ENCODE assay signal across 2 cellular contexts in genomic region chr11:118628432-118628831, GRCh38.
TF ChIP-seq lines count a peak whose summit lies in the region.

No MANE protein-coding gene starts in this region.

TF ChIP-seq in SK-N-SH, 30 proteins besides CTCF, POLR2A, EP300 and RAD21:
- no peak for TF ChIP-seq ELF1 (IDR thresholded peaks at IDR 0.05)
- TF ChIP-seq EZH2phosphoT487 (IDR thresholded peaks at IDR 0.05; ENCODE audit: borderline replicate concordance, low read depth): no peak
- TF ChIP-seq FOSL2 (IDR thresholded peaks at IDR 0.05; ENCODE audit: borderline replicate concordance, low read depth): no peak
- TF ChIP-seq TEAD4 (IDR thresholded peaks at IDR 0.05; ENCODE audit: borderline replicate concordance, insufficient read depth): no peak
- TF ChIP-seq GATA2 (CRISPR knock-in tag; IDR thresholded peaks at IDR 0.05): no peak
- no peak for TF ChIP-seq JUND (IDR thresholded peaks at IDR 0.05)
- TF ChIP-seq POLR2AphosphoS5 (IDR thresholded peaks at IDR 0.05; ENCODE audit: low read depth, low read length): no peak
- TF ChIP-seq, protein P1, sequence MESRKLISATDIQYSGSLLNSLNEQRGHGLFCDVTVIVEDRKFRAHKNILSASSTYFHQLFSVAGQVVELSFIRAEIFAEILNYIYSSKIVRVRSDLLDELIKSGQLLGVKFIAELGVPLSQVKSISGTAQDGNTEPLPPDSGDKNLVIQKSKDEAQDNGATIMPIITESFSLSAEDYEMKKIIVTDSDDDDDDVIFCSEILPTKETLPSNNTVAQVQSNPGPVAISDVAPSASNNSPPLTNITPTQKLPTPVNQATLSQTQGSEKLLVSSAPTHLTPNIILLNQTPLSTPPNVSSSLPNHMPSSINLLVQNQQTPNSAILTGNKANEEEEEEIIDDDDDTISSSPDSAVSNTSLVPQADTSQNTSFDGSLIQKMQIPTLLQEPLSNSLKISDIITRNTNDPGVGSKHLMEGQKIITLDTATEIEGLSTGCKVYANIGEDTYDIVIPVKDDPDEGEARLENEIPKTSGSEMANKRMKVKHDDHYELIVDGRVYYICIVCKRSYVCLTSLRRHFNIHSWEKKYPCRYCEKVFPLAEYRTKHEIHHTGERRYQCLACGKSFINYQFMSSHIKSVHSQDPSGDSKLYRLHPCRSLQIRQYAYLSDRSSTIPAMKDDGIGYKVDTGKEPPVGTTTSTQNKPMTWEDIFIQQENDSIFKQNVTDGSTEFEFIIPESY (IDR thresholded peaks at IDR 0.05; ENCODE audit: borderline replicate concordance, low read depth): no peak
- no peak for TF ChIP-seq MAX (IDR thresholded peaks at IDR 0.05; ENCODE audit: low read depth)
- no peak for TF ChIP-seq TAF1 (IDR thresholded peaks at IDR 0.05; ENCODE audit: borderline replicate concordance, low read depth, low read length)
- TF ChIP-seq NRF1 (IDR thresholded peaks at IDR 0.05; ENCODE audit: low read depth, low read length): no peak
- TF ChIP-seq, protein P2, sequence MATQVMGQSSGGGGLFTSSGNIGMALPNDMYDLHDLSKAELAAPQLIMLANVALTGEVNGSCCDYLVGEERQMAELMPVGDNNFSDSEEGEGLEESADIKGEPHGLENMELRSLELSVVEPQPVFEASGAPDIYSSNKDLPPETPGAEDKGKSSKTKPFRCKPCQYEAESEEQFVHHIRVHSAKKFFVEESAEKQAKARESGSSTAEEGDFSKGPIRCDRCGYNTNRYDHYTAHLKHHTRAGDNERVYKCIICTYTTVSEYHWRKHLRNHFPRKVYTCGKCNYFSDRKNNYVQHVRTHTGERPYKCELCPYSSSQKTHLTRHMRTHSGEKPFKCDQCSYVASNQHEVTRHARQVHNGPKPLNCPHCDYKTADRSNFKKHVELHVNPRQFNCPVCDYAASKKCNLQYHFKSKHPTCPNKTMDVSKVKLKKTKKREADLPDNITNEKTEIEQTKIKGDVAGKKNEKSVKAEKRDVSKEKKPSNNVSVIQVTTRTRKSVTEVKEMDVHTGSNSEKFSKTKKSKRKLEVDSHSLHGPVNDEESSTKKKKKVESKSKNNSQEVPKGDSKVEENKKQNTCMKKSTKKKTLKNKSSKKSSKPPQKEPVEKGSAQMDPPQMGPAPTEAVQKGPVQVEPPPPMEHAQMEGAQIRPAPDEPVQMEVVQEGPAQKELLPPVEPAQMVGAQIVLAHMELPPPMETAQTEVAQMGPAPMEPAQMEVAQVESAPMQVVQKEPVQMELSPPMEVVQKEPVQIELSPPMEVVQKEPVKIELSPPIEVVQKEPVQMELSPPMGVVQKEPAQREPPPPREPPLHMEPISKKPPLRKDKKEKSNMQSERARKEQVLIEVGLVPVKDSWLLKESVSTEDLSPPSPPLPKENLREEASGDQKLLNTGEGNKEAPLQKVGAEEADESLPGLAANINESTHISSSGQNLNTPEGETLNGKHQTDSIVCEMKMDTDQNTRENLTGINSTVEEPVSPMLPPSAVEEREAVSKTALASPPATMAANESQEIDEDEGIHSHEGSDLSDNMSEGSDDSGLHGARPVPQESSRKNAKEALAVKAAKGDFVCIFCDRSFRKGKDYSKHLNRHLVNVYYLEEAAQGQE (IDR thresholded peaks at IDR 0.05; ENCODE audit: low read depth, low read length): no peak
- no peak for TF ChIP-seq TCF12 (IDR thresholded peaks at IDR 0.05)
- no peak for TF ChIP-seq MEF2A (IDR thresholded peaks at IDR 0.05; ENCODE audit: borderline replicate concordance, low read depth)
- TF ChIP-seq, protein P3, sequence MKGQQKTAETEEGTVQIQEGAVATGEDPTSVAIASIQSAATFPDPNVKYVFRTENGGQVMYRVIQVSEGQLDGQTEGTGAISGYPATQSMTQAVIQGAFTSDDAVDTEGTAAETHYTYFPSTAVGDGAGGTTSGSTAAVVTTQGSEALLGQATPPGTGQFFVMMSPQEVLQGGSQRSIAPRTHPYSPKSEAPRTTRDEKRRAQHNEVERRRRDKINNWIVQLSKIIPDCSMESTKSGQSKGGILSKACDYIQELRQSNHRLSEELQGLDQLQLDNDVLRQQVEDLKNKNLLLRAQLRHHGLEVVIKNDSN (IDR thresholded peaks at IDR 0.05; ENCODE audit: borderline replicate concordance, low read depth): no peak

TF ChIP-seq in SK-N-SH treated with all-trans-retinoic acid at 6 μM for 48 hours, 23 proteins besides CTCF, POLR2A, EP300 and RAD21:
- TF ChIP-seq RARB (CRISPR knock-in tag; IDR thresholded peaks at IDR 0.05) (no peak), CSDC2 (CRISPR knock-in tag; IDR thresholded peaks at IDR 0.05) (no peak)
